Comparison of ENCODE assay signal across 10 cellular contexts in genomic region chr13:30477346-30478235, GRCh38. TPM values are rescaled to one million over a fixed set of nuclear protein-coding genes. Genes with fewer than 3 reads are reported as not detected.
DNase-seq lines count a peak whose midpoint lies in the region; ATAC-seq and TF ChIP-seq lines count a peak whose summit lies in the region.
"Had no signal": no experiment of that assay in that cellular context is flagged by ENCODE, and none has a peak within 500 bp of the region (broad histone marks: within the 10 kb centered on the region; RNA-seq: fewer than 3 reads in every experiment).

No MANE protein-coding gene starts in this region.

- 0 out of 2 replicates have a peak overlapping the region, but pooled peaks have one; percentile 1 for H2AFZ ChIP-seq in GM23338

- peaks cover 11% of the 10 kb centered on the region for H3F3A ChIP-seq in GM23338 (replicated peaks; ENCODE audit: low read depth)

- H3K27ac ChIP-seq in GM23338 (ENCODE audit: low read depth) (peak overlapping the region; percentile 93), iPS DF 6.9 (ENCODE audit: low read length) (peak overlapping the region; percentile 89)
- H3K27ac ChIP-seq: skin epidermis had no signal

- peaks cover 29% of the 10 kb centered on the region for H3K4me1 Mint-ChIP-seq in GM23338

- no peaks in the 10 kb centered on the region for H3K79me2 ChIP-seq in GM23338 (replicated peaks; ENCODE audit: insufficient read depth)

- H3K27me3 ChIP-seq in GM23338 (ENCODE audit: insufficient read depth) (no peaks in the 10 kb centered on the region), iPS DF 6.9 (ENCODE audit: control insufficient read depth, insufficient read depth, low read length) (no peaks in the 10 kb centered on the region)

- 0 out of 2 replicates have a peak overlapping the region, but pooled peaks have one; percentile 17 for H3K4me3 ChIP-seq in GM23338
- no peak overlapping the region for H3K4me3 ChIP-seq in iPS DF 6.9 (ENCODE audit: low read length)
- H3K4me3 ChIP-seq: skin epidermis had no signal

- no peak for TF ChIP-seq CTCF in GM23338 (conservative IDR thresholded peaks at IDR 0.05; ENCODE audit: low read depth in 2 of 2)

- intact Hi-C loops in Right ventricle myocardium inferior (cut with DNase I): no loop called here

- H3K4me2 ChIP-seq in GM23338: peak overlapping the region; percentile 40

- H3K4me1 ChIP-seq in GM23338 (ENCODE audit: insufficient read depth): peaks cover 36% of the 10 kb centered on the region
- no peaks in the 10 kb centered on the region for H3K4me1 ChIP-seq in iPS DF 6.9 (ENCODE audit: control insufficient read depth, insufficient read depth, low read length)

- H3K9me3 Mint-ChIP-seq in GM23338: no peaks in the 10 kb centered on the region

- H3K27ac Mint-ChIP-seq in GM23338: peak overlapping the region; percentile 83

- no CpG with 5 or more reads among the region's 4 CpGs for WGBS in iPS DF 6.9 (ENCODE audit: insufficient coverage, insufficient read length)

- H3K36me3 Mint-ChIP-seq in GM23338 (ENCODE audit: low read depth): no peaks in the 10 kb centered on the region

- ATAC-seq in GM18858 (IDR thresholded peaks at IDR 0.05; ENCODE audit: unreplicated experiment): peak; percentile 99
- ATAC-seq in GM23338: peak; percentile 86
- peak; percentile 92 for ATAC-seq in HG03571 (IDR thresholded peaks at IDR 0.05; ENCODE audit: unreplicated experiment)
- no peak for ATAC-seq in Right ventricle myocardium inferior

- peak overlapping the region; percentile 36 for H3K4me3 Mint-ChIP-seq in GM23338

- no peaks in the 10 kb centered on the region for H3K9me2 ChIP-seq in GM23338 (ENCODE audit: insufficient read depth)

- no peaks in the 10 kb centered on the region for H4K20me1 ChIP-seq in GM23338 (replicated peaks; ENCODE audit: insufficient read depth)

- DNase-seq in GM23338 (ENCODE audit: low spot score) (peak; percentile 79), iPS DF 6.9 (ENCODE audit: low read depth, low spot score) (no peak), Right ventricle myocardium inferior (ENCODE audit: missing footprints) (no peak), NCI-H1694 (lab: John Stamatoyannopoulos, UW) (no peak)
- DNase-seq in activated CD4-positive, alpha-beta T cell treated with anti-CD3 and anti-CD28 coated beads, Interleukin-2, amount 50 U/mL, for 4 hours: no peak
- DNase-seq in activated CD4-positive, CD25-positive, alpha-beta regulatory T cell treated with anti-CD3 and anti-CD28 coated beads, Interleukin-2, amount 50 U/mL, for 72 hours: no peak
- DNase-seq: NCI-H2081 had no signal

- H3K27me3 Mint-ChIP-seq in GM23338 (ENCODE audit: insufficient read depth, low read depth, poor library complexity): peaks cover 9% of the 10 kb centered on the region

- H3K36me3 ChIP-seq in GM23338 (ENCODE audit: insufficient read depth) (no peaks in the 10 kb centered on the region), iPS DF 6.9 (ENCODE audit: control insufficient read depth, insufficient read depth, low read length) (no peaks in the 10 kb centered on the region)

- no peaks in the 10 kb centered on the region for H3K9me3 ChIP-seq in iPS DF 6.9 (ENCODE audit: control insufficient read depth, insufficient read depth, low read length)

TF ChIP-seq in GM23338, 12 proteins besides CTCF, POLR2A, EP300 and RAD21 (continues in another document):
- TF ChIP-seq, protein P1, sequence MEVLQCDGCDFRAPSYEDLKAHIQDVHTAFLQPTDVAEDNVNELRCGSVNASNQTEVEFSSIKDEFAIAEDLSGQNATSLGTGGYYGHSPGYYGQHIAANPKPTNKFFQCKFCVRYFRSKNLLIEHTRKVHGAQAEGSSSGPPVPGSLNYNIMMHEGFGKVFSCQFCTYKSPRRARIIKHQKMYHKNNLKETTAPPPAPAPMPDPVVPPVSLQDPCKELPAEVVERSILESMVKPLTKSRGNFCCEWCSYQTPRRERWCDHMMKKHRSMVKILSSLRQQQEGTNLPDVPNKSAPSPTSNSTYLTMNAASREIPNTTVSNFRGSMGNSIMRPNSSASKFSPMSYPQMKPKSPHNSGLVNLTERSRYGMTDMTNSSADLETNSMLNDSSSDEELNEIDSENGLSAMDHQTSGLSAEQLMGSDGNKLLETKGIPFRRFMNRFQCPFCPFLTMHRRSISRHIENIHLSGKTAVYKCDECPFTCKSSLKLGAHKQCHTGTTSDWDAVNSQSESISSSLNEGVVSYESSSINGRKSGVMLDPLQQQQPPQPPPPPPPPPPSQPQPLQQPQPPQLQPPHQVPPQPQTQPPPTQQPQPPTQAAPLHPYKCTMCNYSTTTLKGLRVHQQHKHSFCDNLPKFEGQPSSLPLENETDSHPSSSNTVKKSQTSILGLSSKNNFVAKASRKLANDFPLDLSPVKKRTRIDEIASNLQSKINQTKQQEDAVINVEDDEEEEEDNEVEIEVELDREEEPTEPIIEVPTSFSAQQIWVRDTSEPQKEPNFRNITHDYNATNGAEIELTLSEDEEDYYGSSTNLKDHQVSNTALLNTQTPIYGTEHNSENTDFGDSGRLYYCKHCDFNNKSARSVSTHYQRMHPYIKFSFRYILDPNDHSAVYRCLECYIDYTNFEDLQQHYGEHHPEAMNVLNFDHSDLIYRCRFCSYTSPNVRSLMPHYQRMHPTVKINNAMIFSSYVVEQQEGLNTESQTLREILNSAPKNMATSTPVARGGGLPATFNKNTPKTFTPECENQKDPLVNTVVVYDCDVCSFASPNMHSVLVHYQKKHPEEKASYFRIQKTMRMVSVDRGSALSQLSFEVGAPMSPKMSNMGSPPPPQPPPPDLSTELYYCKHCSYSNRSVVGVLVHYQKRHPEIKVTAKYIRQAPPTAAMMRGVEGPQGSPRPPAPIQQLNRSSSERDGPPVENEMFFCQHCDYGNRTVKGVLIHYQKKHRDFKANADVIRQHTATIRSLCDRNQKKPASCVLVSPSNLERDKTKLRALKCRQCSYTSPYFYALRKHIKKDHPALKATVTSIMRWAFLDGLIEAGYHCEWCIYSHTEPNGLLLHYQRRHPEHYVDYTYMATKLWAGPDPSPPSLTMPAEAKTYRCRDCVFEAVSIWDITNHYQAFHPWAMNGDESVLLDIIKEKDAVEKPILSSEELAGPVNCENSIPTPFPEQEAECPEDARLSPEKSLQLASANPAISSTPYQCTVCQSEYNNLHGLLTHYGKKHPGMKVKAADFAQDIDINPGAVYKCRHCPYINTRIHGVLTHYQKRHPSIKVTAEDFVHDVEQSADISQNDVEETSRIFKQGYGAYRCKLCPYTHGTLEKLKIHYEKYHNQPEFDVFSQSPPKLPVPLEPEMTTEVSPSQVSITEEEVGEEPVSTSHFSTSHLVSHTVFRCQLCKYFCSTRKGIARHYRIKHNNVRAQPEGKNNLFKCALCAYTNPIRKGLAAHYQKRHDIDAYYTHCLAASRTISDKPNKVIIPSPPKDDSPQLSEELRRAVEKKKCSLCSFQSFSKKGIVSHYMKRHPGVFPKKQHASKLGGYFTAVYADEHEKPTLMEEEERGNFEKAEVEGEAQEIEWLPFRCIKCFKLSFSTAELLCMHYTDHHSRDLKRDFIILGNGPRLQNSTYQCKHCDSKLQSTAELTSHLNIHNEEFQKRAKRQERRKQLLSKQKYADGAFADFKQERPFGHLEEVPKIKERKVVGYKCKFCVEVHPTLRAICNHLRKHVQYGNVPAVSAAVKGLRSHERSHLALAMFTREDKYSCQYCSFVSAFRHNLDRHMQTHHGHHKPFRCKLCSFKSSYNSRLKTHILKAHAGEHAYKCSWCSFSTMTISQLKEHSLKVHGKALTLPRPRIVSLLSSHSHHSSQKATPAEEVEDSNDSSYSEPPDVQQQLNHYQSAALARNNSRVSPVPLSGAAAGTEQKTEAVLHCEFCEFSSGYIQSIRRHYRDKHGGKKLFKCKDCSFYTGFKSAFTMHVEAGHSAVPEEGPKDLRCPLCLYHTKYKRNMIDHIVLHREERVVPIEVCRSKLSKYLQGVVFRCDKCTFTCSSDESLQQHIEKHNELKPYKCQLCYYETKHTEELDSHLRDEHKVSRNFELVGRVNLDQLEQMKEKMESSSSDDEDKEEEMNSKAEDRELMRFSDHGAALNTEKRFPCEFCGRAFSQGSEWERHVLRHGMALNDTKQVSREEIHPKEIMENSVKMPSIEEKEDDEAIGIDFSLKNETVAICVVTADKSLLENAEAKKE (CRISPR knock-in tag; IDR thresholded peaks at IDR 0.05): no peak
- TF ChIP-seq JUNB (IDR thresholded peaks at IDR 0.05; ENCODE audit: unreplicated experiment): no peak
- TF ChIP-seq ZNF331 (CRISPR knock-in tag; IDR thresholded peaks at IDR 0.05; ENCODE audit: low read depth): no peak
- no peak for TF ChIP-seq POLR2AphosphoS5 (IDR thresholded peaks at IDR 0.05; ENCODE audit: low read depth)
- no peak for TF ChIP-seq STAT1 (IDR thresholded peaks at IDR 0.05; ENCODE audit: unreplicated experiment)
- TF ChIP-seq, protein P2, sequence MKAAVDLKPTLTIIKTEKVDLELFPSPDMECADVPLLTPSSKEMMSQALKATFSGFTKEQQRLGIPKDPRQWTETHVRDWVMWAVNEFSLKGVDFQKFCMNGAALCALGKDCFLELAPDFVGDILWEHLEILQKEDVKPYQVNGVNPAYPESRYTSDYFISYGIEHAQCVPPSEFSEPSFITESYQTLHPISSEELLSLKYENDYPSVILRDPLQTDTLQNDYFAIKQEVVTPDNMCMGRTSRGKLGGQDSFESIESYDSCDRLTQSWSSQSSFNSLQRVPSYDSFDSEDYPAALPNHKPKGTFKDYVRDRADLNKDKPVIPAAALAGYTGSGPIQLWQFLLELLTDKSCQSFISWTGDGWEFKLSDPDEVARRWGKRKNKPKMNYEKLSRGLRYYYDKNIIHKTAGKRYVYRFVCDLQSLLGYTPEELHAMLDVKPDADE (IDR thresholded peaks at IDR 0.05): no peak

RNA-seq across cellular contexts. Expression of gene HMGB1, which starts 11.9 kb away (rescaled TPM):
- 712 and 727 TPM in 2 replicates for total RNA-seq in GM23338 (2014; rRNA removed; shearing (Covaris generic))
- polyA plus RNA-seq in GM23338 (2016; fragmentation: Nextera tagmentation; extraction: Ambion mirVana): 2,890 and 2,970 TPM in 2 replicates
- total RNA-seq in Right ventricle myocardium inferior: 183 TPM

RNA-seq across cellular contexts. Expression of gene UBE2L5, which starts 55.3 kb away (rescaled TPM):
- total RNA-seq in GM23338 (2014; rRNA removed; shearing (Covaris generic)): not detected in 2 replicates
- polyA plus RNA-seq in GM23338 (2016; fragmentation: Nextera tagmentation; extraction: Ambion mirVana): 0.21 TPM in 1 of 2 replicates, not detected in the other
- total RNA-seq in Right ventricle myocardium inferior: not detected
